8 cellular contexts compared by ENCODE assay signal in the genomic region with DNA sequence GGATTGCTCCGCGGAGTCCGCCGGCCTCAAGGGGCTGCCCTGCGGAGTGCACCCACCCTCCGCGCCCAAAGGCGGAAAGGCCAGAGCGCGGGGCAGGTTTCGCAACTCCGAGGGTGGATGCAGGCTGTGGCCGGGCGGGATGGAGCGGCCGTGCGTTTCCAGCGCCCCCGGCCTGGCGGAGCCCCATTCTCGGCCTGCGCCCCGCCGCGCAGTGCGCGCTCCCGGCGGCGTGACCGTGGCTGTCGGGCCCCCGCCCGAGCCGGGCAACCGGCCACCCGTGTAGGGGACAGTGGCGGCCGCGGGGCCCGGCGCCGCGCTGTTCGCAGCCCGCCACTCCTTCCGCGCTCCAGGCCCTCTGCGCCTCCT. TPM values are rescaled to one million over a fixed set of nuclear protein-coding genes. Genes with fewer than 3 reads are reported as not detected.
DNase-seq lines count a peak whose midpoint lies in the region; ATAC-seq and TF ChIP-seq lines count a peak whose summit lies in the region.

No MANE protein-coding gene starts in this region.

- no peak for ATAC-seq in GM19324 (IDR thresholded peaks at IDR 0.05; ENCODE audit: low FRiP score, unreplicated experiment)

- H3K9me2 ChIP-seq in PC-9 (ENCODE audit: insufficient read depth) = no peaks in the 10 kb centered on the region

- H3K27me3 ChIP-seq in HAP-1 (ENCODE audit: low read depth) = no peaks in the 10 kb centered on the region
- H3K27me3 ChIP-seq in PC-9 (ENCODE audit: insufficient read depth, low read depth) = no peaks in the 10 kb centered on the region
- no peaks in the 10 kb centered on the region for H3K27me3 ChIP-seq in effector memory CD4-positive, alpha-beta T cell (replicated peaks; ENCODE audit: control insufficient read depth, insufficient read depth, low read length, poor library complexity, severe bottlenecking)
- H3K27me3 ChIP-seq in mononuclear cell (ENCODE audit: insufficient read depth, low read length) = peaks cover 3% of the 10 kb centered on the region
- no peaks in the 10 kb centered on the region for H3K27me3 ChIP-seq in uterus

- CTCF ChIA-PET in PC-9 (lab: Charles Lee) = interaction anchor here (0.6 kb wide), 1 partner anchor 536 kb away, joined by 3 read pairs; no protein-coding TSS in a partner anchor

- no peak for TF ChIP-seq POLR2A in uterus (IDR thresholded peaks at IDR 0.05)

- no peaks in the 10 kb centered on the region for H3K36me3 ChIP-seq in HAP-1 (replicated peaks)
- no peaks in the 10 kb centered on the region for H3K36me3 ChIP-seq in PC-9 (ENCODE audit: low read depth)
- no peaks in the 10 kb centered on the region for H3K36me3 ChIP-seq in effector memory CD4-positive, alpha-beta T cell (ENCODE audit: control insufficient read depth, insufficient read depth, low read length)
- H3K36me3 ChIP-seq in uterus = no peaks in the 10 kb centered on the region

- H3K27ac ChIP-seq in PC-9 (peak overlapping the region; percentile 67), uterus (peak overlapping the region; percentile 98)
- H3K27ac ChIP-seq in effector memory CD4-positive, alpha-beta T cell (ENCODE audit: insufficient read depth, low read length, poor library complexity, severe bottlenecking) = peak overlapping the region; percentile 92

- H3K4me1 ChIP-seq in HAP-1 = peaks cover 24% of the 10 kb centered on the region
- peaks cover 27% of the 10 kb centered on the region for H3K4me1 ChIP-seq in PC-9 (replicated peaks; ENCODE audit: insufficient read depth)
- H3K4me1 ChIP-seq in effector memory CD4-positive, alpha-beta T cell (ENCODE audit: control insufficient read depth, insufficient read depth, low read length, poor library complexity, severe bottlenecking) = peaks cover 16% of the 10 kb centered on the region
- peaks cover 45% of the 10 kb centered on the region for H3K4me1 ChIP-seq in mononuclear cell (ENCODE audit: insufficient read depth, low read length)
- H3K4me1 ChIP-seq in uterus = peaks cover 0 to 15% of the 10 kb centered on the region in 2 donors

- intact Hi-C loops in PC-9 (cut with micrococcal nuclease; ENCODE audit: unreplicated experiment) = loop anchor here (1.0 to 2.0 kb wide), 3 partner anchors 41 to 102 kb away; no protein-coding TSS in a partner anchor
- intact Hi-C loops in uterus (cut with DNase I; ENCODE audit: low total_unique reads) = loop anchor here (10.0 kb wide), 1 partner anchor 101 kb away; a partner anchor contains a TSS

- H3K4me3 ChIP-seq in GM08714 (ENCODE audit: low read length) (peak overlapping the region; percentile 76; the same call in 1 of the 2 replicates), HAP-1 (peak overlapping the region; percentile 69), PC-9 (peak overlapping the region; percentile 87), mononuclear cell (ENCODE audit: low read length) (peak overlapping the region; percentile 69), uterus (peak overlapping the region; percentile 74 to 78)
- H3K4me3 ChIP-seq in effector memory CD4-positive, alpha-beta T cell (ENCODE audit: insufficient read depth, low read depth, low read length, poor library complexity, severe bottlenecking) = peak overlapping the region; percentile 93

- H2AFZ ChIP-seq in PC-9 = peak overlapping the region; percentile 87

- H3K79me2 ChIP-seq in PC-9 (ENCODE audit: low read depth) = peaks cover 43% of the 10 kb centered on the region

- TF ChIP-seq CTCF in PC-9 (conservative IDR thresholded peaks at IDR 0.05) (no peak), uterus (IDR thresholded peaks at IDR 0.05) (no peak)

- peak overlapping the region; percentile 88 for H3K4me2 ChIP-seq in PC-9

- 0 out of 2 replicates have a peak, but pooled peaks cover 4% of the 10 kb centered on the region for H4K20me1 ChIP-seq in PC-9 (ENCODE audit: insufficient read depth)

- in situ Hi-C loops in HAP-1 (cut with MboI; ENCODE audit: low sequenced_read_pairs) = no loop called here

- no peaks in the 10 kb centered on the region for H3K9me3 ChIP-seq in HAP-1
- H3K9me3 ChIP-seq in PC-9 (ENCODE audit: insufficient read depth, low read depth) = no peaks in the 10 kb centered on the region
- no peaks in the 10 kb centered on the region for H3K9me3 ChIP-seq in effector memory CD4-positive, alpha-beta T cell (ENCODE audit: control insufficient read depth, low read length)
- no peaks in the 10 kb centered on the region for H3K9me3 ChIP-seq in mononuclear cell (ENCODE audit: low read depth, low read length)
- no peaks in the 10 kb centered on the region for H3K9me3 ChIP-seq in uterus

- POLR2A ChIA-PET in PC-9 (lab: Charles Lee; ENCODE audit: unreplicated experiment) = interaction anchor here (0.6 kb wide), 3 partner anchors 332 to 805 kb away, joined by 3 to 5 read pairs (median 3); no protein-coding TSS in a partner anchor

- BruUV-seq in PC-9 (replicated peaks; lab: Mats Ljungman, UMichigan) = no TSS peak

- H3F3A ChIP-seq in PC-9 (ENCODE audit: insufficient read depth, low read depth) = peaks cover 7% of the 10 kb centered on the region; the same call in 1 of the 2 replicates

- no peak for DNase-seq in HAP-1 (ENCODE audit: low spot score in 2 of 2)
- DNase-seq in PC-9 = peak in 1 of 2 experiments; percentile 44
- DNase-seq in effector memory CD4-positive, alpha-beta T cell = no peak
- DNase-seq in uterus = peak; percentile 57 to 69
- DNase-seq in NCI-H2081 treated with DMSO at 0.1 percent for 48 hours (lab: John Stamatoyannopoulos, UW) = no peak

RNA-seq across cellular contexts. Expression of a gene that starts 0.3 kb away (rescaled TPM):
- 31.7 and 36.5 TPM in 2 replicates for total RNA-seq in PC-9 (2021)
- total RNA-seq in mononuclear cell = 33.2 TPM
- total RNA-seq in uterus = 10 to 100 TPM; 38.9 to 80.6 (median 59.3) TPM

Comparison
In these comparisons a context has a peak if more than half of its experiments do, and no peak if none do; other contexts are left out.
1. DNase-seq: peak in uterus (2 of 2); none in HAP-1 (0 of 2), effector memory CD4-positive, alpha-beta T cell (0 of 3) and NCI-H2081 treated with DMSO at 0.1 percent for 48 hours (single experiment).
2. Peak in every context shown above with its lines, with median percentiles within 50 percentile points of each other: H3K4me3 ChIP-seq and H3K27ac ChIP-seq.